10 cellular contexts compared by ENCODE assay signal in genomic region chr17:43940630-43941029, GRCh38. TPM values are rescaled to one million over a fixed set of nuclear protein-coding genes. Genes with fewer than 3 reads are reported as not detected.
A peak's percentile ranks its signal among the peaks of the same experiment; 100 is the strongest.
DNase-seq lines count a peak whose midpoint lies in the region; ATAC-seq, FAIRE-seq and TF ChIP-seq lines count a peak whose summit lies in the region.
"Had no signal": no experiment of that assay in that cellular context is flagged by ENCODE, and none has a peak within 500 bp of the region (broad histone marks: within the 10 kb centered on the region; RNA-seq: fewer than 3 reads in every experiment).

No MANE protein-coding gene starts in this region.

- DNase-seq in COLO668 (lab: John Stamatoyannopoulos, UW; ENCODE audit: unreplicated experiment) (peak; percentile 17), H54 (ENCODE audit: insufficient read length, low spot score) (peak; percentile 30), SK-N-SH (peak; percentile 81), Right ventricle myocardium superior (no peak), ascending aorta (ENCODE audit: low spot score in 2 of 2) (no peak)
- no peak for DNase-seq in activated CD4-positive, CD25-positive, alpha-beta regulatory T cell (lab: John Stamatoyannopoulos, UW)
- DNase-seq in activated CD8-positive, alpha-beta memory T cell treated with anti-CD3 and anti-CD28 coated beads for 24 hours, result no peak

- H3K9me3 ChIP-seq in SK-N-SH (no peaks in the 10 kb centered on the region), ascending aorta (no peaks in the 10 kb centered on the region)

- TF ChIP-seq CTCF in SK-N-SH (IDR thresholded peaks at IDR 0.05), result peak; percentile 58
- peak in 1 of 3 experiments; percentile 24 for TF ChIP-seq CTCF in ascending aorta (IDR thresholded peaks at IDR 0.05)

- POLR2A ChIA-PET in SK-N-SH (lab: Yijun Ruan, JAX), result no interaction called here

- H3K4me1 ChIP-seq in SK-N-SH (ENCODE audit: control insufficient read depth in 1 of 2, insufficient read depth in 2 of 2, low read depth in 1 of 2, low read length in 1 of 2), result peaks cover 0 to 7% of the 10 kb centered on the region in 2 experiments; a peak in 1 of 4 replicates
- no peaks in the 10 kb centered on the region for H3K4me1 ChIP-seq in ascending aorta

- H3K79me2 ChIP-seq in SK-N-SH (ENCODE audit: insufficient read depth), result no peaks in the 10 kb centered on the region

- intact Hi-C loops in Right ventricle myocardium superior (cut with DNase I) (loop anchor here (5.0 to 10.0 kb wide), 2 partner anchors 52 to 204 kb away; partner anchors contain the start of gene HROB), ascending aorta (cut with DNase I) (no loop called here)

- H3K36me3 ChIP-seq in SK-N-SH (replicated peaks in 1 of 2; ENCODE audit: control insufficient read depth in 1 of 2, insufficient read depth in 2 of 2, low read length in 1 of 2) (no peaks in the 10 kb centered on the region), ascending aorta (no peaks in the 10 kb centered on the region)

- CTCF ChIA-PET in SK-N-SH (lab: Yijun Ruan, JAX), result interaction anchor here (0.6 to 18.2 kb wide), 13 partner anchors 18 to 175 kb away, joined by 3 to 638 read pairs (median 4); partner anchors contain the start of genes MPP2, NAGS and TMEM101

- H3F3A ChIP-seq in SK-N-SH (replicated peaks; ENCODE audit: insufficient read depth), result no peaks in the 10 kb centered on the region

- H2AFZ ChIP-seq in SK-N-SH (ENCODE audit: low read depth), result no peak overlapping the region

- peak; percentile 32 for ATAC-seq in Right ventricle myocardium superior (ENCODE audit: poor library complexity)
- ATAC-seq in GM21390 (IDR thresholded peaks at IDR 0.05; ENCODE audit: unreplicated experiment), result no peak
- ATAC-seq: T-cell had no signal

- no peak overlapping the region for H3K9ac ChIP-seq in SK-N-SH

- TF ChIP-seq EP300 in SK-N-SH (IDR thresholded peaks at IDR 0.05; ENCODE audit: borderline replicate concordance in 1 of 2, low read depth in 1 of 2, low read length in 1 of 2), result no peak

- WGBS in SK-N-SH (ENCODE audit: low lambda C conversion rate), result 64% methylated on average over 6 of the region's 7 CpGs

- no peak for FAIRE-seq in H54 (lab: Jason Lieb, UNC)

- peak; percentile 75 for TF ChIP-seq RAD21 in SK-N-SH (IDR thresholded peaks at IDR 0.05; ENCODE audit: low read length)

- H3K27ac ChIP-seq in SK-N-SH (ENCODE audit: low read depth in 2 of 2, low read length in 1 of 2), result no peak overlapping the region
- no peak overlapping the region for H3K27ac ChIP-seq in ascending aorta

- no peaks in the 10 kb centered on the region for H3K9me2 ChIP-seq in SK-N-SH

- H3K4me3 ChIP-seq in SK-N-SH (ENCODE audit: low read depth in 2 of 2, low read length in 1 of 2) (no peak overlapping the region), ascending aorta (no peak overlapping the region)

- no peaks in the 10 kb centered on the region for H3K27me3 ChIP-seq in SK-N-SH (ENCODE audit: insufficient read depth)
- no peaks in the 10 kb centered on the region for H3K27me3 ChIP-seq in ascending aorta

- H4K20me1 ChIP-seq in SK-N-SH (ENCODE audit: insufficient read depth), result no peaks in the 10 kb centered on the region

- H3K4me2 ChIP-seq in SK-N-SH, result no peak overlapping the region

- no peak for TF ChIP-seq POLR2A in H54 (IDR thresholded peaks at IDR 0.05; ENCODE audit: low read depth, low read length)

TF ChIP-seq in SK-N-SH, 30 proteins besides CTCF, POLR2A, EP300 and RAD21:
- TF ChIP-seq MXI1 (IDR thresholded peaks at IDR 0.05; ENCODE audit: low read depth, low read length), result no peak
- TF ChIP-seq GABPA (IDR thresholded peaks at IDR 0.05; ENCODE audit: low read depth), result no peak
- TF ChIP-seq SMC3 (IDR thresholded peaks at IDR 0.05; ENCODE audit: low read depth, low read length), result peak; percentile 67
- no peak for TF ChIP-seq PBX3 (IDR thresholded peaks at IDR 0.05)
- TF ChIP-seq CHD2 (IDR thresholded peaks at IDR 0.05; ENCODE audit: low read length, partially characterized antibody), result peak; percentile 20
TF ChIP-seq in SK-N-SH: peak in this region for 2.

RNA-seq across cellular contexts. Expression of gene PPY, which starts 1.6 kb away (rescaled TPM):
- not detected in 2 replicates for polyA plus RNA-seq in SK-N-SH (2012; rRNA removed)
- polyA plus RNA-seq in SK-N-SH (2012; cell fraction: cytosol; rRNA removed), result not detected in 2 replicates
- polyA plus RNA-seq in SK-N-SH (2012; cell fraction: nucleus; rRNA removed), result not detected in 2 replicates
- total RNA-seq in Right ventricle myocardium superior (not detected), ascending aorta (not detected)
- total RNA-seq: mononuclear cell, T-cell had no signal

RNA-seq across cellular contexts. Expression of gene PYY, which starts 13.1 kb away (rescaled TPM):
- 0.10 and 0.21 TPM in 2 replicates for polyA plus RNA-seq in SK-N-SH (2012; rRNA removed)
- polyA plus RNA-seq in SK-N-SH (2012; cell fraction: cytosol; rRNA removed), result 0.08 and 0.14 TPM in 2 replicates
- 0.33 and 0.36 TPM in 2 replicates for polyA plus RNA-seq in SK-N-SH (2012; cell fraction: nucleus; rRNA removed)
- total RNA-seq in Right ventricle myocardium superior (not detected), ascending aorta (not detected)
- total RNA-seq: mononuclear cell, T-cell had no signal

RNA-seq across cellular contexts. Expression of gene MPP2, which starts 33.3 kb away (rescaled TPM):
- polyA plus RNA-seq in SK-N-SH (2012; rRNA removed), result 8.1 and 8.3 TPM in 2 replicates
- polyA plus RNA-seq in SK-N-SH (2012; cell fraction: cytosol; rRNA removed), result 3.6 and 5.5 TPM in 2 replicates
- 10.2 and 13.4 TPM in 2 replicates for polyA plus RNA-seq in SK-N-SH (2012; cell fraction: nucleus; rRNA removed)
- total RNA-seq in Right ventricle myocardium superior, result 17.1 TPM
- 16.7 TPM for total RNA-seq in ascending aorta

Comparison
In these comparisons a context has a peak if more than half of its experiments do, and no peak if none do; other contexts are left out.
1. DNase-seq: peak in COLO668 (single experiment), H54 (single experiment) and SK-N-SH (single experiment); none in Right ventricle myocardium superior (single experiment), ascending aorta (0 of 2), activated CD4-positive, CD25-positive, alpha-beta regulatory T cell (0 of 4) and activated CD8-positive, alpha-beta memory T cell treated with anti-CD3 and anti-CD28 coated beads for 24 hours (single experiment).